In genomic region chr19:4581381-4582111, GRCh38 we compare ENCODE assay signal across 8 cellular contexts. TPM values are rescaled to one million over a fixed set of nuclear protein-coding genes. Genes with fewer than 3 reads are reported as not detected.
DNase-seq lines count a peak whose midpoint lies in the region; ATAC-seq and TF ChIP-seq lines count a peak whose summit lies in the region.

No MANE protein-coding gene starts in this region.

- WGBS in heart right ventricle, 2 donors = 1% methylated on average over 42 to 83 of the region's 84 CpGs
- WGBS in iPS DF 6.9 (ENCODE audit: insufficient coverage, insufficient read length) = no CpG with 5 or more reads among the region's 84 CpGs

- DNase-seq in heart right ventricle = no peak
- DNase-seq in left ventricle myocardium superior = no peak
- DNase-seq in SK-N-MC (ENCODE audit: low read depth, low spot score) = no peak
- DNase-seq in iPS DF 6.9 (ENCODE audit: low read depth, low spot score) = no peak
- DNase-seq in tibial artery = no peak
- no peak for DNase-seq in HK-2 (ENCODE audit: unreplicated experiment)

- H3K4me3 ChIP-seq in heart right ventricle (peak overlapping the region in 9 of 10 donors; percentile 23 to 51 (median 46)), SK-N-MC (peak overlapping the region; percentile 67), iPS DF 6.9 (ENCODE audit: low read length) (peak overlapping the region; percentile 61; the same call in 1 of the 2 replicates), tibial artery (peak overlapping the region; percentile 18 to 32)

- H3K9me3 ChIP-seq in heart right ventricle (no peaks in the 10 kb centered on the region), SK-N-MC (ENCODE audit: low read depth, low read length) (no peaks in the 10 kb centered on the region), iPS DF 6.9 (ENCODE audit: control insufficient read depth, insufficient read depth, low read length) (no peaks in the 10 kb centered on the region), tibial artery (no peaks in the 10 kb centered on the region)

- ATAC-seq in heart right ventricle (no peak), left ventricle myocardium superior (no peak), HG03159 (IDR thresholded peaks at IDR 0.05; ENCODE audit: unreplicated experiment) (no peak), GM18505 (IDR thresholded peaks at IDR 0.05; ENCODE audit: unreplicated experiment) (no peak)

- intact Hi-C loops in heart right ventricle (cut with DNase I) (loop anchor here in 1 of 10 donors (10.0 kb wide), 1 partner anchor 53 kb away; the partner anchor contains the start of gene TNFAIP8L1), left ventricle myocardium superior (cut with micrococcal nuclease) (no loop called here), tibial artery (cut with DNase I; ENCODE audit: low total_unique reads) (no loop called here)

- H3K4me1 ChIP-seq in heart right ventricle (peaks cover 6 to 31% (median 18%) of the 10 kb centered on the region in 9 donors), iPS DF 6.9 (ENCODE audit: control insufficient read depth, insufficient read depth, low read length) (0 out of 2 replicates have a peak, but pooled peaks cover 3% of the 10 kb centered on the region), tibial artery (peaks cover 0 to 27% (median 10%) of the 10 kb centered on the region in 4 donors)

- H3K27me3 ChIP-seq in heart right ventricle (peaks cover 19 to 86% (median 58%) of the 10 kb centered on the region in 7 donors), iPS DF 6.9 (ENCODE audit: control insufficient read depth, insufficient read depth, low read length) (no peaks in the 10 kb centered on the region), tibial artery (peaks cover 9 to 98% of the 10 kb centered on the region in 2 donors)

- no peaks in the 10 kb centered on the region for H3K36me3 ChIP-seq in heart right ventricle
- H3K36me3 ChIP-seq in SK-N-MC (ENCODE audit: insufficient read depth, low read length) = no peaks in the 10 kb centered on the region
- no peaks in the 10 kb centered on the region for H3K36me3 ChIP-seq in iPS DF 6.9 (ENCODE audit: control insufficient read depth, insufficient read depth, low read length)
- no peaks in the 10 kb centered on the region for H3K36me3 ChIP-seq in tibial artery

- H3K9ac ChIP-seq in SK-N-MC (ENCODE audit: insufficient read length) = no peak overlapping the region

- no peak for TF ChIP-seq CTCF in heart right ventricle (IDR thresholded peaks at IDR 0.05)
- no peak for TF ChIP-seq CTCF in tibial artery (IDR thresholded peaks at IDR 0.05)

- H3K27ac ChIP-seq in heart right ventricle = no peak overlapping the region
- H3K27ac ChIP-seq in SK-N-MC = no peak overlapping the region
- no peak overlapping the region for H3K27ac ChIP-seq in iPS DF 6.9 (ENCODE audit: low read length)
- H3K27ac ChIP-seq in tibial artery = no peak overlapping the region

- TF ChIP-seq POLR2A in GM18505 (IDR thresholded peaks at IDR 0.05; ENCODE audit: borderline replicate concordance, extremely low read depth, insufficient read depth, insufficient read length) = no peak

RNA-seq across cellular contexts. Expression of gene SEMA6B, which starts 22.1 kb away (rescaled TPM):
- 10 to 100 TPM in 4 of 10 donors, 1 to 10 TPM in 6; 3.4 to 27.9 (median 9.0) TPM for total RNA-seq in heart right ventricle
- 10 to 100 TPM in 1 of 2 donors, 1 to 10 TPM in 1; 9.1 to 12.8 TPM for polyA plus RNA-seq in heart right ventricle
- total RNA-seq in left ventricle myocardium superior = 15.7 TPM

RNA-seq across cellular contexts. Expression of gene LRG1, which starts 41.7 kb away (rescaled TPM):
- total RNA-seq in heart right ventricle (1 to 10 TPM in 1 of 10 donors, under 1 TPM in 9; 0.06 to 1.3 (median 0.31) TPM), left ventricle myocardium superior (0.30 TPM)
- polyA plus RNA-seq in heart right ventricle = under 1 TPM; 0.15 to 0.29 TPM

RNA-seq across cellular contexts. Expression of gene PLIN5, which starts 46.5 kb away (rescaled TPM):
- total RNA-seq in heart right ventricle = 100 to 1,000 TPM in 1 of 10 donors, 10 to 100 TPM in 9; 33.6 to 144 (median 45.7) TPM
- polyA plus RNA-seq in heart right ventricle = 100 to 1,000 TPM in 1 of 2 donors, 10 to 100 TPM in 1; 25.7 to 149 TPM
- total RNA-seq in left ventricle myocardium superior = 44.2 TPM

RNA-seq across cellular contexts. Expression of gene TNFAIP8L1, which starts 57.8 kb away (rescaled TPM):
- total RNA-seq in heart right ventricle (10 to 100 TPM in 1 of 10 donors, 1 to 10 TPM in 9; 2.5 to 13.4 (median 6.1) TPM), left ventricle myocardium superior (4.8 TPM)
- polyA plus RNA-seq in heart right ventricle = 1 to 10 TPM; 5.0 to 8.9 TPM
